1 cellular context compared by ENCODE assay signal in the genomic region with DNA sequence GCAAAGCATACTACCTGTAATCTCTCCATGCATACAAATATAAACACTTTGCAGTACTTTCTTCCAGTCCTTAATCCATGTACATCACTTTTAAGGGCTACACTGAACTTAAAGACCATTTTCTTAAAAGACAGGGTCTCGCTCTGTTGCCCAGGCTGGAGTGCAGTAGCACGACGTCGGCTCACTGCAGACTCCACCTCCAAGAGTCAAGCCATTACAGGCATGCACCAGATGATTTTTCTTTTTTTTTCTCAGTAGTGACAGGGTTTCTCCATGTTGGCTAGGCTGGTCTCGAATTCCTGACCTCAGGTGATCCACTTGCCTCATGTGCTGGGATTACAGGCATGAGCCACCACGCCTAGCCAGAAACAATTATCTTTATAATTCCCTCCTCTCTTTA.
TF ChIP-seq lines count a peak whose summit lies in the region.

No MANE protein-coding gene starts in this region.

TF ChIP-seq in HepG2, 621 proteins besides CTCF, POLR2A, EP300 and RAD21:
- TF ChIP-seq ZNF484 (CRISPR knock-in tag; IDR thresholded peaks at IDR 0.05; ENCODE audit: borderline replicate concordance, low read depth) = no peak
- TF ChIP-seq RBM22 (optimal IDR thresholded peaks at IDR 0.05; ENCODE audit: low read length) = peak; percentile 67
- TF ChIP-seq HOXA7 (CRISPR knock-in tag; IDR thresholded peaks at IDR 0.05) = no peak
TF ChIP-seq in HepG2: peak in this region for 1.
